In genomic region chr12:69022674-69023073, GRCh38 we compare ENCODE assay signal across 25 cellular contexts.
DNase-seq lines count a peak whose midpoint lies in the region; ATAC-seq and TF ChIP-seq lines count a peak whose summit lies in the region.
"Had no signal": no experiment of that assay in that cellular context is flagged by ENCODE, and none has a peak within 500 bp of the region (broad histone marks: within the 10 kb centered on the region; RNA-seq: fewer than 3 reads in every experiment).

No MANE protein-coding gene starts in this region.

- peaks cover 25 to 35% of the 10 kb centered on the region in 2 donors for H3K27me3 Mint-ChIP-seq in natural killer cell treated with Interleukin-12 subunit alpha and Interleukin-12 subunit beta and Interleukin-15 and Interleukin-18, amount 100 ng/mL, for 72 hours

- H3K4me3 ChIP-seq in fibroblast of mammary gland (ENCODE audit: control insufficient read depth, low read depth, low read length) = no peak overlapping the region
- H3K4me3 ChIP-seq: A549; BLaER1 treated with 17β-estradiol and CSF1 and Interleukin-3, amounts not matched to agents 10 nM and 100 nM; SK-N-MC had no signal

- no peak for TF ChIP-seq CTCF in fibroblast of mammary gland (conservative IDR thresholded peaks at IDR 0.05; ENCODE audit: control insufficient read depth, insufficient read depth, low read depth, low read length)

- peak; percentile 39 for ATAC-seq in stimulated activated effector memory CD8-positive, alpha-beta T cell treated with anti-CD3 and anti-CD28 coated beads, Interleukin-12 subunit alpha, Interleukin-12 subunit beta, amount 100 ng/mL, for 72 hours
- no peak for ATAC-seq in natural killer cell treated with Interleukin-12 subunit alpha and Interleukin-12 subunit beta and Interleukin-15 and Interleukin-18, amount 100 ng/mL, for 72 hours

- H3K27ac Mint-ChIP-seq in stimulated activated effector memory CD8-positive, alpha-beta T cell treated with anti-CD3 and anti-CD28 coated beads, Interleukin-12 subunit alpha, Interleukin-12 subunit beta, amount 100 ng/mL, for 72 hours = no peak overlapping the region
- H3K27ac Mint-ChIP-seq in natural killer cell treated with Interleukin-12 subunit alpha and Interleukin-12 subunit beta and Interleukin-15 and Interleukin-18, amount 100 ng/mL, for 72 hours = no peak overlapping the region
- H3K27ac Mint-ChIP-seq: CD4-positive, alpha-beta T cell had no signal

- no peak overlapping the region for H3K4me3 Mint-ChIP-seq in stimulated activated effector memory CD8-positive, alpha-beta T cell treated with anti-CD3 and anti-CD28 coated beads, Interleukin-12 subunit alpha, Interleukin-12 subunit beta, amount 100 ng/mL, for 72 hours
- H3K4me3 Mint-ChIP-seq in natural killer cell treated with Interleukin-12 subunit alpha and Interleukin-12 subunit beta and Interleukin-15 and Interleukin-18, amount 100 ng/mL, for 72 hours = no peak overlapping the region
- H3K4me3 Mint-ChIP-seq: CD4-positive, alpha-beta T cell had no signal

- H3K4me1 Mint-ChIP-seq in stimulated activated effector memory CD8-positive, alpha-beta T cell treated with anti-CD3 and anti-CD28 coated beads, Interleukin-12 subunit alpha, Interleukin-12 subunit beta, amount 100 ng/mL, for 72 hours = no peaks in the 10 kb centered on the region
- H3K4me1 Mint-ChIP-seq in natural killer cell treated with Interleukin-12 subunit alpha and Interleukin-12 subunit beta and Interleukin-15 and Interleukin-18, amount 100 ng/mL, for 72 hours (ENCODE audit: low read depth in 2 of 2) = no peaks in the 10 kb centered on the region

- no peaks in the 10 kb centered on the region for H3K9me3 Mint-ChIP-seq in stimulated activated effector memory CD8-positive, alpha-beta T cell treated with anti-CD3 and anti-CD28 coated beads, Interleukin-12 subunit alpha, Interleukin-12 subunit beta, amount 100 ng/mL, for 72 hours
- no peaks in the 10 kb centered on the region for H3K9me3 Mint-ChIP-seq in natural killer cell treated with Interleukin-12 subunit alpha and Interleukin-12 subunit beta and Interleukin-15 and Interleukin-18, amount 100 ng/mL, for 72 hours
- H3K9me3 Mint-ChIP-seq: CD4-positive, alpha-beta T cell had no signal

- H3K36me3 Mint-ChIP-seq in stimulated activated effector memory CD8-positive, alpha-beta T cell treated with anti-CD3 and anti-CD28 coated beads, Interleukin-12 subunit alpha, Interleukin-12 subunit beta, amount 100 ng/mL, for 72 hours = no peaks in the 10 kb centered on the region
- no peaks in the 10 kb centered on the region for H3K36me3 Mint-ChIP-seq in natural killer cell treated with Interleukin-12 subunit alpha and Interleukin-12 subunit beta and Interleukin-15 and Interleukin-18, amount 100 ng/mL, for 72 hours

- DNase-seq in Daoy (ENCODE audit: low read depth) (peak; percentile 7), HT1080 (ENCODE audit: low read depth) (peak; percentile 21), fibroblast of mammary gland (ENCODE audit: low read depth) (peak; percentile 78), SKM-1 (lab: John Stamatoyannopoulos, UW; ENCODE audit: unreplicated experiment) (no peak)
- DNase-seq in stimulated activated effector memory CD8-positive, alpha-beta T cell treated with anti-CD3 and anti-CD28 coated beads, Interleukin-12 subunit alpha, Interleukin-12 subunit beta, amount 100 ng/mL, for 72 hours (ENCODE audit: low spot score in 2 of 2) = no peak
- no peak for DNase-seq in natural killer cell treated with Interleukin-12 subunit alpha and Interleukin-12 subunit beta and Interleukin-15 and Interleukin-18, amount 100 ng/mL, for 72 hours (ENCODE audit: low spot score)
- DNase-seq in stimulated activated naive CD4-positive, alpha-beta T cell (lab: John Stamatoyannopoulos, UW) = no peak
- DNase-seq: AML-193; CD4-positive, alpha-beta T cell; COR-L47; EL; GF-D8; Karpas-422; NCI-H1092 treated with DMSO at 0.1 percent for 48 hours; NCI-H1436; NCI-H187; NCI-H2081 treated with DMSO at 0.1 percent for 48 hours; NCI-H2171; NCI-H226; NCI-H510A; NCI-H69; SIG-M5 had no signal

Comparison
In these comparisons a context has a peak if more than half of its experiments do, and no peak if none do; other contexts are left out.
1. DNase-seq: peak in Daoy (single experiment), HT1080 (single experiment) and fibroblast of mammary gland (single experiment); none in stimulated activated effector memory CD8-positive, alpha-beta T cell treated with anti-CD3 and anti-CD28 coated beads, Interleukin-12 subunit alpha, Interleukin-12 subunit beta, amount 100 ng/mL, for 72 hours (0 of 2), SKM-1 (single experiment), natural killer cell treated with Interleukin-12 subunit alpha and Interleukin-12 subunit beta and Interleukin-15 and Interleukin-18, amount 100 ng/mL, for 72 hours (single experiment) and stimulated activated naive CD4-positive, alpha-beta T cell (0 of 6).